ENCODE assay signal across 28 cellular contexts in genomic region chr21:38186869-38187268, GRCh38.
"Had no signal": no experiment of that assay in that cellular context is flagged by ENCODE, and none has a peak within 500 bp of the region (broad histone marks: within the 10 kb centered on the region; RNA-seq: fewer than 3 reads in every experiment).

No MANE protein-coding gene starts in this region.

- H3K4me3 ChIP-seq: left lung, lower lobe of right lung, mucosa of descending colon, ovary, right atrium auricular region, skin epidermis, stomach, testis, thyroid gland, transverse colon, upper lobe of left lung, vagina had no signal

- H3K27ac ChIP-seq: left lung, lower lobe of right lung, ovary, right atrium auricular region, skin epidermis, stomach, testis, thyroid gland, transverse colon, upper lobe of left lung, vagina had no signal

- DNase-seq: hypothalamus; immature natural killer cell; kidney; left colon; left lung; lower lobe of right lung; mammary epithelial cell; mesendoderm; mucosa of descending colon; naive thymus-derived CD4-positive, alpha-beta T cell; ovary; stimulated activated CD4-positive, alpha-beta T cell treated with anti-CD3 and anti-CD28 coated beads, Interleukin-12 subunit alpha, Interleukin-12 subunit beta, amount 100 ng/mL, for 4 hours; stimulated activated CD4-positive, alpha-beta T cell treated with anti-CD3 and anti-CD28 coated beads, Interleukin-15, amount 100 ng/mL, for 24 hours; stimulated activated CD4-positive, alpha-beta T cell treated with anti-CD3 and anti-CD28 coated beads, Interleukin-2, amount 100 ng/mL, for 24 hours; stimulated activated CD4-positive, alpha-beta T cell treated with anti-CD3 and anti-CD28 coated beads, Interleukin-4, amount 100 ng/mL, for 1 hour; stimulated activated naive B cell treated with anti-CD40 and anti-IgM and Interleukin-4, amounts not matched to agents 10 μg/mL and 1 μg/mL and 100 μg/mL, for 72 hours; stimulated activated naive CD8-positive, alpha-beta T cell treated with anti-CD3 and anti-CD28 coated beads, Interleukin-15, Interleukin-2, amounts not matched to agents 100 U/mL and 50 U/mL, for 24 hours; stomach; testis; thyroid gland; transverse colon; upper lobe of left lung had no signal

- H3K4me1 ChIP-seq: lower lobe of right lung, right atrium auricular region, stomach, testis, thyroid gland, transverse colon, upper lobe of left lung, vagina had no signal

- ATAC-seq: left colon; left lung; lower lobe of right lung; mucosa of descending colon; naive thymus-derived CD4-positive, alpha-beta T cell; natural killer cell treated with Interleukin-12 subunit alpha and Interleukin-12 subunit beta and Interleukin-15 and Interleukin-18, amount 100 ng/mL, for 72 hours; sciatic nerve; stimulated activated naive B cell treated with anti-CD40 and anti-IgM and Interleukin-4, amounts not matched to agents 10 μg/mL and 1 μg/mL and 100 μg/mL, for 72 hours; stimulated activated naive CD8-positive, alpha-beta T cell treated with anti-CD3 and anti-CD28 coated beads, Interleukin-15, Interleukin-2, amounts not matched to agents 100 U/mL and 50 U/mL, for 24 hours had no signal

- FAIRE-seq: islet of Langerhans, kidney had no signal

- H3K36me3 ChIP-seq: left lung, lower lobe of right lung, ovary, right atrium auricular region, stomach, thyroid gland, transverse colon, upper lobe of left lung, vagina had no signal

- H3K9me3 ChIP-seq: lower lobe of right lung, mucosa of descending colon, ovary, testis, thyroid gland, transverse colon, vagina had no signal

- H3K27me3 ChIP-seq: left lung, ovary, right atrium auricular region, stomach, testis, thyroid gland, transverse colon, upper lobe of left lung, vagina had no signal
